In genomic region chr1:58829861-58830260, GRCh38 we compare ENCODE assay signal across 16 cellular contexts.
"Had no signal": no experiment of that assay in that cellular context is flagged by ENCODE, and none has a peak within 500 bp of the region (broad histone marks: within the 10 kb centered on the region; RNA-seq: fewer than 3 reads in every experiment).

No MANE protein-coding gene starts in this region.

- H3K4me3 ChIP-seq: pancreas, sigmoid colon, stomach, thoracic aorta, upper lobe of right lung had no signal

- ATAC-seq: activated CD4-positive, CD25-positive, alpha-beta regulatory T cell treated with anti-CD3 and anti-CD28 coated beads, Interleukin-2, amount 50 U/mL, for 24 hours; left lobe of liver; pancreas; upper lobe of right lung had no signal

- H3K36me3 ChIP-seq: brain microvascular endothelial cell, pancreas, sigmoid colon, stomach, thoracic aorta, upper lobe of right lung had no signal

- H3K27ac ChIP-seq: brain microvascular endothelial cell, pancreas, sigmoid colon, stomach, thoracic aorta, upper lobe of right lung had no signal

- H3K9me3 ChIP-seq: thoracic aorta had no signal

- DNase-seq: activated CD4-positive, alpha-beta T cell treated with anti-CD3 and anti-CD28 coated beads, Interleukin-2, amount 50 U/mL, for 1 hour; activated CD8-positive, alpha-beta memory T cell treated with anti-CD3 and anti-CD28 coated beads for 24 hours; activated naive CD8-positive, alpha-beta T cell treated with anti-CD3 and anti-CD28 coated beads for 36 hours; amygdala; brain microvascular endothelial cell; effector CD8-positive, alpha-beta T cell; midbrain; pancreas; sigmoid colon; stimulated activated CD4-positive, alpha-beta T cell treated with anti-CD3 and anti-CD28 coated beads, Interleukin-1b, Interleukin-23, amount 100 ng/mL, for 48 hours; stomach; T-helper 2 cell; upper lobe of right lung had no signal

- H3K27me3 ChIP-seq: brain microvascular endothelial cell, pancreas, sigmoid colon, stomach, upper lobe of right lung had no signal

- H3K4me1 ChIP-seq: sigmoid colon had no signal
